Comparison of ENCODE assay signal across 22 cellular contexts in the genomic region with DNA sequence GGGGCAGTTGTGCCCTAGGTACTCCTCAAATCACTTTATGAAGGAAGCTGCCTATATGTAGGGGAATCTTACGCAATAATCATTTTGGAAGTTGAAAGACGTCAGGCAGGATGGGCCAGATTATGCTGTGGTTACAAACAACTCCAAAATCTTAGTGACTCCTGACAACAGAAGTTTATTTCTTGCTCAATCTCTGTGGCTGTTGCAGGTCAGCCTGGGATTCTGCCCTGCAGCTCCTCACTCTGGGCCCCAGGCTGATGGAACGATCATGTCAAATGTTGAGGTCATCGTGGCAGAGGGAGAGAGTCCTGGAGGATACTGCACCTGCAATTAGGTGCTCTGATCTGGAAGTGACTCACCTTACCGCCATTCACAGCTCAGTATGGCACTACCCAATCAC.
DNase-seq lines count a peak whose midpoint lies in the region; ATAC-seq, FAIRE-seq and TF ChIP-seq lines count a peak whose summit lies in the region.
"Had no signal": no experiment of that assay in that cellular context is flagged by ENCODE, and none has a peak within 500 bp of the region (broad histone marks: within the 10 kb centered on the region; RNA-seq: fewer than 3 reads in every experiment).

No MANE protein-coding gene starts in this region.

- no peaks in the 10 kb centered on the region for H3K27me3 ChIP-seq in H9 (ENCODE audit: insufficient read depth, low read length)
- no peaks in the 10 kb centered on the region for H3K27me3 ChIP-seq in bronchial epithelial cell (ENCODE audit: control insufficient read depth, insufficient read depth, low read length)
- no peaks in the 10 kb centered on the region for H3K27me3 ChIP-seq in right lobe of liver
- H3K27me3 ChIP-seq in Peyer's patch, result no peaks in the 10 kb centered on the region
- H3K27me3 ChIP-seq: heart left ventricle, SJSA1, transverse colon had no signal

- H3T11ph ChIP-seq in H9 (ENCODE audit: low read length), result no peak overlapping the region

- no peak overlapping the region for H4K5ac ChIP-seq in H9 (ENCODE audit: insufficient read length, low read depth, low read length)

- no peaks in the 10 kb centered on the region for H3K79me1 ChIP-seq in H9 (ENCODE audit: insufficient read depth, low read depth, low read length, poor library complexity, severe bottlenecking)

- H2BK5ac ChIP-seq in H9 (ENCODE audit: insufficient read length, low read length), result no peak overlapping the region

- no peaks in the 10 kb centered on the region; the same call in 1 of the 2 replicates for H3K27me3 Mint-ChIP-seq in H9 (ENCODE audit: low read depth)
- H3K27me3 Mint-ChIP-seq in activated CD4-positive, alpha-beta T cell treated with anti-CD3 and anti-CD28 coated beads, Interleukin-2, amount 10 ng/mL, durations not matched to agents 7 days and 5 days, result no peaks in the 10 kb centered on the region

- no peak overlapping the region for H3K9ac ChIP-seq in H9 (ENCODE audit: extremely low read depth, insufficient read length, low read length)

- TF ChIP-seq POLR2A in right lobe of liver (IDR thresholded peaks at IDR 0.05) (no peak), Peyer's patch (IDR thresholded peaks at IDR 0.05) (no peak)

- H3K9me3 ChIP-seq in H9 (ENCODE audit: control insufficient read depth, low read depth, low read length) (no peaks in the 10 kb centered on the region), right lobe of liver (no peaks in the 10 kb centered on the region), Peyer's patch (no peaks in the 10 kb centered on the region)
- H3K9me3 ChIP-seq: HAP-1, heart left ventricle, SJSA1, transverse colon had no signal

- H4K20me1 ChIP-seq in H9 (ENCODE audit: control insufficient read depth, insufficient read depth, insufficient read length), result no peaks in the 10 kb centered on the region

- H3K4me3 Mint-ChIP-seq in H9, result no peak overlapping the region
- H3K4me3 Mint-ChIP-seq in activated CD4-positive, alpha-beta T cell treated with anti-CD3 and anti-CD28 coated beads, Interleukin-2, amount 10 ng/mL, durations not matched to agents 7 days and 5 days, result no peak overlapping the region
- H3K4me3 Mint-ChIP-seq: nephron had no signal

- no peak overlapping the region for H2BK20ac ChIP-seq in H9 (ENCODE audit: low read depth, low read length, poor library complexity, severe bottlenecking)

- peaks cover 7% of the 10 kb centered on the region; the same call in 1 of the 2 replicates for H3K4me1 ChIP-seq in H9 (ENCODE audit: insufficient read depth, low read length)
- peaks cover 0 to 3% (median 0%) of the 10 kb centered on the region in 4 donors for H3K4me1 ChIP-seq in right lobe of liver
- H3K4me1 ChIP-seq in Peyer's patch, result no peaks in the 10 kb centered on the region
- H3K4me1 ChIP-seq: HAP-1, heart left ventricle, transverse colon had no signal

- H3K23ac ChIP-seq in H9 (ENCODE audit: insufficient read length, low read depth, low read length), result no peak overlapping the region

- no peak overlapping the region for H3K4ac ChIP-seq in H9 (ENCODE audit: low read depth, low read length)

- no peak overlapping the region for H4K91ac ChIP-seq in H9 (ENCODE audit: insufficient read length, low read depth, low read length)

- H2AK5ac ChIP-seq in H9 (ENCODE audit: insufficient read length, low read length), result no peak overlapping the region

- H3K18ac ChIP-seq in H9 (ENCODE audit: insufficient read length, low read depth, low read length), result no peak overlapping the region

- no peak overlapping the region for H2AFZ ChIP-seq in H9 (ENCODE audit: low read length)

- H3K79me2 ChIP-seq in H9 (ENCODE audit: insufficient read depth, low read length), result no peaks in the 10 kb centered on the region

- no peak overlapping the region for H2BK12ac ChIP-seq in H9 (ENCODE audit: insufficient read length, low read depth, low read length)

- intact Hi-C loops in right lobe of liver (cut with DNase I), result no loop called here

- H3K4me3 ChIP-seq in bronchial epithelial cell (ENCODE audit: low read depth, low read length) (no peak overlapping the region), right lobe of liver (no peak overlapping the region), Peyer's patch (no peak overlapping the region)
- H3K4me3 ChIP-seq: HAP-1, heart left ventricle, SJSA1, transverse colon had no signal

- POLR2A ChIA-PET in activated CD4-positive, alpha-beta T cell treated with anti-CD3 and anti-CD28 coated beads, Interleukin-2, amount 10 ng/mL, durations not matched to agents 7 days and 5 days (lab: Charles Lee), result no interaction called here

- CTCF ChIA-PET in activated CD4-positive, alpha-beta T cell treated with anti-CD3 and anti-CD28 coated beads, Interleukin-2, amount 10 ng/mL, durations not matched to agents 7 days and 5 days (lab: Charles Lee), result interaction anchor here (1.2 kb wide), 1 partner anchor 10 kb away, joined by 3 read pairs; no protein-coding TSS in a partner anchor

- no peaks in the 10 kb centered on the region for H3K36me3 Mint-ChIP-seq in H9 (ENCODE audit: insufficient read depth in 1 of 3, low read depth in 3 of 3)
- H3K36me3 Mint-ChIP-seq in activated CD4-positive, alpha-beta T cell treated with anti-CD3 and anti-CD28 coated beads, Interleukin-2, amount 10 ng/mL, durations not matched to agents 7 days and 5 days (ENCODE audit: low read depth), result no peaks in the 10 kb centered on the region

- DNase-seq in H9 (peak; percentile 28), NOMO-1 treated with DMSO at 0.1 percent for 48 hours (lab: John Stamatoyannopoulos, UW; ENCODE audit: unreplicated experiment) (peak; percentile 33), bronchial epithelial cell (ENCODE audit: low read depth) (peak; percentile 15), right lobe of liver (no peak), Peyer's patch (no peak), ecto neural progenitor cell (ENCODE audit: low spot score) (no peak)
- no peak for DNase-seq in activated CD4-positive, alpha-beta T cell treated with anti-CD3 and anti-CD28 coated beads, Interleukin-2, amount 10 ng/mL, durations not matched to agents 7 days and 5 days
- DNase-seq: activated CD8-positive, alpha-beta memory T cell treated with anti-CD3 and anti-CD28 coated beads, Interleukin-2, amount 50 U/mL, for 48 hours; C1 segment of cervical spinal cord; heart left ventricle; MM.1S; NCI-H2029; NCI-H446 treated with DMSO at 0.1 percent for 48 hours; T-helper 9 cell; transverse colon had no signal

- no peaks in the 10 kb centered on the region for H3K9me3 Mint-ChIP-seq in H9
- H3K9me3 Mint-ChIP-seq in activated CD4-positive, alpha-beta T cell treated with anti-CD3 and anti-CD28 coated beads, Interleukin-2, amount 10 ng/mL, durations not matched to agents 7 days and 5 days, result no peaks in the 10 kb centered on the region
- H3K9me3 Mint-ChIP-seq: nephron had no signal

- no peak overlapping the region for H3K4me2 ChIP-seq in H9 (ENCODE audit: insufficient read depth, insufficient read length, low read length)

- no peak overlapping the region for H2BK15ac ChIP-seq in H9 (ENCODE audit: low read depth, low read length)

- FAIRE-seq in bronchial epithelial cell (lab: Jason Lieb, UNC), result no peak
- FAIRE-seq: astrocyte, colon, keratinocyte had no signal

- H3K56ac ChIP-seq in H9 (ENCODE audit: insufficient read length, low read depth, low read length), result no peak overlapping the region

- H3K36me3 ChIP-seq in bronchial epithelial cell (ENCODE audit: control insufficient read depth, insufficient read depth, low read length) (no peaks in the 10 kb centered on the region), right lobe of liver (no peaks in the 10 kb centered on the region), Peyer's patch (no peaks in the 10 kb centered on the region)
- H3K36me3 ChIP-seq: HAP-1, heart left ventricle, SJSA1, transverse colon had no signal

- no CpG with 5 or more reads among the region's 5 CpGs for WGBS in H9 (ENCODE audit: extremely low coverage, insufficient read length, low lambda C conversion rate)
- WGBS in right lobe of liver (ENCODE audit: insufficient coverage, low coverage, low lambda C conversion rate, missing lambda C conversion rate), result 49% methylated on average over 2 of the region's 5 CpGs

- H4K8ac ChIP-seq in H9 (replicated peaks; ENCODE audit: insufficient read length, low read depth, low read length), result no peak overlapping the region

- ATAC-seq in right lobe of liver (peak; percentile 36 to 76 (median 40)), HG02588 (IDR thresholded peaks at IDR 0.05; ENCODE audit: unreplicated experiment) (no peak)
- ATAC-seq: heart left ventricle had no signal

- no peak overlapping the region for H2BK120ac ChIP-seq in H9 (ENCODE audit: low read depth, low read length, poor library complexity, severe bottlenecking)

- no peak overlapping the region for H3K14ac ChIP-seq in H9 (ENCODE audit: insufficient read depth, low read length)

- H3K27ac ChIP-seq in H9 (ENCODE audit: insufficient read length, low read depth, low read length) (no peak overlapping the region), right lobe of liver (no peak overlapping the region), Peyer's patch (no peak overlapping the region)
- H3K27ac ChIP-seq: heart left ventricle, SJSA1, transverse colon had no signal

- no peaks in the 10 kb centered on the region for H3K23me2 ChIP-seq in H9 (ENCODE audit: insufficient read length, low read depth, low read length, poor library complexity, severe bottlenecking)

- H3K27ac Mint-ChIP-seq in H9, result no peak overlapping the region
- H3K27ac Mint-ChIP-seq in activated CD4-positive, alpha-beta T cell treated with anti-CD3 and anti-CD28 coated beads, Interleukin-2, amount 10 ng/mL, durations not matched to agents 7 days and 5 days, result no peak overlapping the region
- H3K27ac Mint-ChIP-seq: nephron had no signal

- TF ChIP-seq CTCF in H9 (conservative IDR thresholded peaks at IDR 0.05) (no peak), bronchial epithelial cell (IDR thresholded peaks at IDR 0.05; ENCODE audit: insufficient read depth, low read length, severe bottlenecking) (no peak), right lobe of liver (IDR thresholded peaks at IDR 0.05) (no peak), Peyer's patch (IDR thresholded peaks at IDR 0.05) (no peak)

- H3K4me1 Mint-ChIP-seq in H9, result peaks cover 10 to 14% of the 10 kb centered on the region in 2 experiments
- H3K4me1 Mint-ChIP-seq in activated CD4-positive, alpha-beta T cell treated with anti-CD3 and anti-CD28 coated beads, Interleukin-2, amount 10 ng/mL, durations not matched to agents 7 days and 5 days, result peaks cover 32% of the 10 kb centered on the region
- H3K4me1 Mint-ChIP-seq: nephron had no signal

Comparison
In these comparisons a context has a peak if more than half of its experiments do, and no peak if none do; other contexts are left out.
1. DNase-seq: peak in H9 (single experiment), NOMO-1 treated with DMSO at 0.1 percent for 48 hours (single experiment) and bronchial epithelial cell (single experiment); none in right lobe of liver (0 of 3), Peyer's patch (0 of 3), ecto neural progenitor cell (single experiment) and activated CD4-positive, alpha-beta T cell treated with anti-CD3 and anti-CD28 coated beads, Interleukin-2, amount 10 ng/mL, durations not matched to agents 7 days and 5 days (single experiment).